In the genomic region with DNA sequence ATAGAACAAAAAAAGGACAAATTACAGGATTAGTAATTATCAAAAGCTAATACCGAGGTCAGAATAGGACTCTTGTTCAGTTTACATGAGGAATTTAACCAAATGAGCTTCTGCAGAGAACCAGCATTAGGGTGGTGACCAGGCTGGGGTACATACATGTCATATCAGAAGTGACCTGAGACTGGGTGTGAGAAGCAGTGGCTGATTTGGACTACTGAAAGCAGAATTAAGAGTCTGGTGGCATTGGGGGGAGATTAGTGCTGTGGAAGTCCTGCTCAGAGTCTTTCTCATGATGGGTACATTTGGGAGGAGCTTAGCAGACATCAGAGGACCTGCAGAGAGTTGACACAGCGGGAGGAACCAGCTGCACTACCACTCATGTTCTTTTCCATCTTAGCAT, we compare ENCODE assay signal across 14 cellular contexts. TPM values are rescaled to one million over a fixed set of nuclear protein-coding genes. Genes with fewer than 3 reads are reported as not detected.
DNase-seq lines count a peak whose midpoint lies in the region; ATAC-seq and TF ChIP-seq lines count a peak whose summit lies in the region.
"Had no signal": no experiment of that assay in that cellular context is flagged by ENCODE, and none has a peak within 500 bp of the region (broad histone marks: within the 10 kb centered on the region; RNA-seq: fewer than 3 reads in every experiment).

No MANE protein-coding gene starts in this region.

- H3K36me3 ChIP-seq in uterus, result no peaks in the 10 kb centered on the region

- no peak overlapping the region for H3K27ac ChIP-seq in uterus
- H3K27ac ChIP-seq in caudate nucleus (ENCODE audit: low read depth, low read length), result no peak overlapping the region
- H3K27ac ChIP-seq: PC-9 had no signal

- H3K4me1 Mint-ChIP-seq in activated T-cell treated with anti-CD3 and anti-CD28 coated beads, Interleukin-2, amount 50 U/mL, for 72 hours (ENCODE audit: low read depth), result peaks cover 84% of the 10 kb centered on the region
- peaks cover 60% of the 10 kb centered on the region for H3K4me1 Mint-ChIP-seq in activated T-cell treated with anti-CD3 and anti-CD28 coated beads, Interleukin-2, amount 50 U/mL, for 4 hours (ENCODE audit: low read depth)
- H3K4me1 Mint-ChIP-seq in IgD-negative memory B cell, result peaks cover 47 to 58% (median 57%) of the 10 kb centered on the region in 3 donors
- H3K4me1 Mint-ChIP-seq in stimulated activated effector memory CD8-positive, alpha-beta T cell treated with anti-CD3 and anti-CD28 coated beads, Interleukin-12 subunit alpha, Interleukin-12 subunit beta, amount 100 ng/mL, for 72 hours, result peaks cover 52% of the 10 kb centered on the region

- peaks cover 1 to 21% of the 10 kb centered on the region in 2 donors for H3K36me3 Mint-ChIP-seq in activated T-cell treated with anti-CD3 and anti-CD28 coated beads, Interleukin-2, amount 50 U/mL, for 72 hours (ENCODE audit: insufficient read depth in 2 of 2)
- H3K36me3 Mint-ChIP-seq in activated T-cell treated with anti-CD3 and anti-CD28 coated beads, Interleukin-2, amount 50 U/mL, for 4 hours (ENCODE audit: insufficient read depth), result peaks cover 9% of the 10 kb centered on the region
- H3K36me3 Mint-ChIP-seq in IgD-negative memory B cell, result peaks cover 5% of the 10 kb centered on the region
- H3K36me3 Mint-ChIP-seq in stimulated activated effector memory CD8-positive, alpha-beta T cell treated with anti-CD3 and anti-CD28 coated beads, Interleukin-12 subunit alpha, Interleukin-12 subunit beta, amount 100 ng/mL, for 72 hours, result peaks cover 35% of the 10 kb centered on the region

- H3K4me3 ChIP-seq in uterus, result no peak overlapping the region
- H3K4me3 ChIP-seq: PC-9 had no signal

- no peak for DNase-seq in activated T-cell treated with anti-CD3 and anti-CD28 coated beads, Interleukin-2, amount 50 U/mL, for 72 hours
- DNase-seq in activated T-cell treated with anti-CD3 and anti-CD28 coated beads, Interleukin-2, amount 50 U/mL, for 4 hours, result no peak
- DNase-seq in stimulated activated effector memory CD8-positive, alpha-beta T cell treated with anti-CD3 and anti-CD28 coated beads, Interleukin-12 subunit alpha, Interleukin-12 subunit beta, amount 100 ng/mL, for 72 hours (ENCODE audit: low spot score in 2 of 2), result no peak
- no peak for DNase-seq in uterus
- no peak for DNase-seq in caudate nucleus (lab: John Stamatoyannopoulos, UW)
- DNase-seq in NCI-H2107 treated with DMSO at 0.1 percent for 48 hours (lab: John Stamatoyannopoulos, UW; ENCODE audit: unreplicated experiment), result no peak
- DNase-seq: activated CD4-positive, alpha-beta T cell treated with anti-CD3 and anti-CD28 coated beads for 4 hours; activated naive CD4-positive, alpha-beta T cell treated with Interleukin-2 at 50 U/mL for 16 hours; DMS 273 treated with DMSO at 0.1 percent for 48 hours; head of caudate nucleus; MM.1S; PC-9 had no signal

- H3K27ac Mint-ChIP-seq in activated T-cell treated with anti-CD3 and anti-CD28 coated beads, Interleukin-2, amount 50 U/mL, for 72 hours, result peak overlapping the region; percentile 18
- H3K27ac Mint-ChIP-seq in IgD-negative memory B cell, result peak overlapping the region in 2 of 3 donors; percentile 18 to 24
- no peak overlapping the region for H3K27ac Mint-ChIP-seq in stimulated activated effector memory CD8-positive, alpha-beta T cell treated with anti-CD3 and anti-CD28 coated beads, Interleukin-12 subunit alpha, Interleukin-12 subunit beta, amount 100 ng/mL, for 72 hours

- no peak for ATAC-seq in activated T-cell treated with anti-CD3 and anti-CD28 coated beads, Interleukin-2, amount 50 U/mL, for 72 hours (replicated peaks in 1 of 2)
- no peak for ATAC-seq in activated T-cell treated with anti-CD3 and anti-CD28 coated beads, Interleukin-2, amount 50 U/mL, for 4 hours
- peak; percentile 65 for ATAC-seq in GM21529 (IDR thresholded peaks at IDR 0.05; ENCODE audit: unreplicated experiment)
- peak; percentile 66 for ATAC-seq in stimulated activated effector memory CD8-positive, alpha-beta T cell treated with anti-CD3 and anti-CD28 coated beads, Interleukin-12 subunit alpha, Interleukin-12 subunit beta, amount 100 ng/mL, for 72 hours

- no peaks in the 10 kb centered on the region for H3K27me3 Mint-ChIP-seq in activated T-cell treated with anti-CD3 and anti-CD28 coated beads, Interleukin-2, amount 50 U/mL, for 72 hours (ENCODE audit: low read depth)
- no peaks in the 10 kb centered on the region for H3K27me3 Mint-ChIP-seq in activated T-cell treated with anti-CD3 and anti-CD28 coated beads, Interleukin-2, amount 50 U/mL, for 4 hours (ENCODE audit: low read depth)
- H3K27me3 Mint-ChIP-seq in IgD-negative memory B cell, result no peaks in the 10 kb centered on the region

- no peaks in the 10 kb centered on the region for H3K9me3 ChIP-seq in uterus

- no peak for TF ChIP-seq CTCF in uterus (IDR thresholded peaks at IDR 0.05)

- no peaks in the 10 kb centered on the region for H3K27me3 ChIP-seq in uterus

- intact Hi-C loops in uterus (cut with DNase I; ENCODE audit: low total_unique reads), result no loop called here

- no peak overlapping the region for H3K4me3 Mint-ChIP-seq in activated T-cell treated with anti-CD3 and anti-CD28 coated beads, Interleukin-2, amount 50 U/mL, for 72 hours
- no peak overlapping the region for H3K4me3 Mint-ChIP-seq in activated T-cell treated with anti-CD3 and anti-CD28 coated beads, Interleukin-2, amount 50 U/mL, for 4 hours
- peak overlapping the region; percentile 13 to 93 (median 28) for H3K4me3 Mint-ChIP-seq in IgD-negative memory B cell
- no peak overlapping the region for H3K4me3 Mint-ChIP-seq in stimulated activated effector memory CD8-positive, alpha-beta T cell treated with anti-CD3 and anti-CD28 coated beads, Interleukin-12 subunit alpha, Interleukin-12 subunit beta, amount 100 ng/mL, for 72 hours

- H3K9me3 Mint-ChIP-seq in activated T-cell treated with anti-CD3 and anti-CD28 coated beads, Interleukin-2, amount 50 U/mL, for 72 hours, result peaks cover 0 to 1% of the 10 kb centered on the region in 2 donors
- H3K9me3 Mint-ChIP-seq in activated T-cell treated with anti-CD3 and anti-CD28 coated beads, Interleukin-2, amount 50 U/mL, for 4 hours, result peaks cover under 1% of the 10 kb centered on the region
- peaks cover 0 to under 1% (median 0%) of the 10 kb centered on the region in 3 donors for H3K9me3 Mint-ChIP-seq in IgD-negative memory B cell
- no peaks in the 10 kb centered on the region for H3K9me3 Mint-ChIP-seq in stimulated activated effector memory CD8-positive, alpha-beta T cell treated with anti-CD3 and anti-CD28 coated beads, Interleukin-12 subunit alpha, Interleukin-12 subunit beta, amount 100 ng/mL, for 72 hours

- H3K4me1 ChIP-seq in uterus, result no peaks in the 10 kb centered on the region

- TF ChIP-seq POLR2A in uterus (IDR thresholded peaks at IDR 0.05), result no peak

RNA-seq across cellular contexts. Expression of a gene that starts 21.7 kb away (rescaled TPM):
- 100 to 1,000 TPM; 123 to 137 TPM for total RNA-seq in activated T-cell treated with anti-CD3 and anti-CD28 coated beads, Interleukin-2, amount 50 U/mL, for 72 hours
- 10 to 100 TPM; 76.0 to 91.0 (median 78.1) TPM for total RNA-seq in activated T-cell treated with anti-CD3 and anti-CD28 coated beads, Interleukin-2, amount 50 U/mL, for 4 hours
- polyA plus RNA-seq in IgD-negative memory B cell, result 35.3 TPM
- total RNA-seq in uterus, result 10 to 100 TPM in 3 of 4 donors, 1 to 10 TPM in 1; 7.4 to 33.1 (median 22.1) TPM

Comparison
In these comparisons a context has a peak if more than half of its experiments do, and no peak if none do; other contexts are left out.
1. ATAC-seq: peak in GM21529 (single experiment) and stimulated activated effector memory CD8-positive, alpha-beta T cell treated with anti-CD3 and anti-CD28 coated beads, Interleukin-12 subunit alpha, Interleukin-12 subunit beta, amount 100 ng/mL, for 72 hours (single experiment); none in activated T-cell treated with anti-CD3 and anti-CD28 coated beads, Interleukin-2, amount 50 U/mL, for 72 hours (0 of 2) and activated T-cell treated with anti-CD3 and anti-CD28 coated beads, Interleukin-2, amount 50 U/mL, for 4 hours (0 of 2).
2. H3K4me3 Mint-ChIP-seq: peak in IgD-negative memory B cell (4 of 4); none in activated T-cell treated with anti-CD3 and anti-CD28 coated beads, Interleukin-2, amount 50 U/mL, for 72 hours (0 of 2), activated T-cell treated with anti-CD3 and anti-CD28 coated beads, Interleukin-2, amount 50 U/mL, for 4 hours (single experiment) and stimulated activated effector memory CD8-positive, alpha-beta T cell treated with anti-CD3 and anti-CD28 coated beads, Interleukin-12 subunit alpha, Interleukin-12 subunit beta, amount 100 ng/mL, for 72 hours (single experiment).